1 cellular context compared by ENCODE assay signal in the genomic region with DNA sequence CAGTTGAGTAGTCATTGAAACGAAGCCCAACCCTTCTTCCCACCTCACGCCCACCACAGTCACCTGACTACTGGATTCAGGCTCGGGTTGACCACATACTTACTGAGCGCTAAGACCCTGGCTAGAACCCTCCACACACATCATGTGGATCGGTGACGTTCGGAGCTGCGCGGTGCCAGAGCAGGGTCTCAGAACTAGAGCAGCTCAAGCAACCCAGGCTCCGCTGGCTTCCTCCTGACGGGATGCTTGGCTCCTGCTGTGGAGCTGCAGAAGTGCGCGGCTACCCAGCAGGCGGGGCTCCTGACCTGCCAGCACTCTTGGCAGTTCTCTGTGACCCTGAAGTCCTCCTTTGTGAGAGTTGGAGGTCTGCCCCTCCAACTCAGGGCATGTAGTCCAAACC.
TF ChIP-seq lines count a peak whose summit lies in the region.

No MANE protein-coding gene starts in this region.

TF ChIP-seq in IMR-90, 13 proteins besides CTCF, POLR2A, EP300 and RAD21:
- TF ChIP-seq MXI1 (IDR thresholded peaks at IDR 0.05; ENCODE audit: borderline replicate concordance, low read depth, low read length) = no peak
TF ChIP-seq in IMR-90: peak in this region for 0.
